30 cellular contexts compared by ENCODE assay signal in genomic region chr18:60295776-60296175, GRCh38.
DNase-seq lines count a peak whose midpoint lies in the region; TF ChIP-seq lines count a peak whose summit lies in the region.
"Had no signal": no experiment of that assay in that cellular context is flagged by ENCODE, and none has a peak within 500 bp of the region (broad histone marks: within the 10 kb centered on the region; RNA-seq: fewer than 3 reads in every experiment).

No MANE protein-coding gene starts in this region.

- POLR2A ChIA-PET in CD8-positive, alpha-beta memory T cell (lab: Charles Lee), result no interaction called here

- H3K79me2 ChIP-seq in ACC112 (ENCODE audit: control insufficient read depth, insufficient read depth, low read length, unreplicated experiment), result no peaks in the 10 kb centered on the region

- peak overlapping the region; percentile 22 for H2AFZ ChIP-seq in ACC112 (ENCODE audit: low read length, unreplicated experiment)
- H2AFZ ChIP-seq: GM23248 had no signal

- no peaks in the 10 kb centered on the region for H3K4me1 ChIP-seq in ACC112 (ENCODE audit: control insufficient read depth, insufficient read depth, low read length, unreplicated experiment)
- H3K4me1 ChIP-seq in stomach, result no peaks in the 10 kb centered on the region
- H3K4me1 ChIP-seq in CD8-positive, alpha-beta memory T cell (ENCODE audit: insufficient read depth, low read length), result no peaks in the 10 kb centered on the region
- H3K4me1 ChIP-seq: esophagus muscularis mucosa, testis, vagina had no signal

- no peak for TF ChIP-seq EP300 in stomach (IDR thresholded peaks at IDR 0.05)

- H3K36me3 ChIP-seq in ACC112 (ENCODE audit: insufficient read depth, low read length) (no peaks in the 10 kb centered on the region), H7 (replicated peaks; ENCODE audit: control insufficient read depth, insufficient read depth, low read length) (no peaks in the 10 kb centered on the region), stomach (no peaks in the 10 kb centered on the region)
- H3K36me3 ChIP-seq in CD8-positive, alpha-beta memory T cell (ENCODE audit: insufficient read depth, low read length), result no peaks in the 10 kb centered on the region
- H3K36me3 ChIP-seq: esophagus muscularis mucosa, MG63, vagina had no signal

- no peaks in the 10 kb centered on the region for H3K4me1 Mint-ChIP-seq in CD8-positive, alpha-beta memory T cell
- H3K4me1 Mint-ChIP-seq: activated CD4-positive, alpha-beta T cell treated with anti-CD3 and anti-CD28 coated beads, Interleukin-2, amount 10 ng/mL, durations not matched to agents 24 days and 14 days; activated CD8-positive, alpha-beta memory T cell treated with anti-CD3 and anti-CD28 coated beads, Interleukin-2, amount 10 ng/mL, durations not matched to agents 7 days and 5 days; CD4-positive, CD25-positive, alpha-beta regulatory T cell; stimulated activated naive B cell treated with anti-CD40 and anti-IgM and Interleukin-4, amounts not matched to agents 10 μg/mL and 1 μg/mL and 100 μg/mL, for 72 hours had no signal

- H3K9me3 ChIP-seq in stomach, result no peaks in the 10 kb centered on the region
- H3K9me3 ChIP-seq in CD8-positive, alpha-beta memory T cell (ENCODE audit: low read length), result no peaks in the 10 kb centered on the region
- H3K9me3 ChIP-seq: esophagus muscularis mucosa, MG63, testis, vagina had no signal

- H3K4me3 Mint-ChIP-seq in CD8-positive, alpha-beta memory T cell, result no peak overlapping the region
- H3K4me3 Mint-ChIP-seq: activated CD4-positive, alpha-beta T cell treated with anti-CD3 and anti-CD28 coated beads, Interleukin-2, amount 10 ng/mL, durations not matched to agents 24 days and 14 days; activated CD8-positive, alpha-beta memory T cell treated with anti-CD3 and anti-CD28 coated beads, Interleukin-2, amount 10 ng/mL, durations not matched to agents 7 days and 5 days; activated naive CD4-positive, alpha-beta T cell treated with anti-CD3 and anti-CD28 coated beads for 36 hours; activated T-cell treated with anti-CD3 and anti-CD28 coated beads, Interleukin-2, amount 50 U/mL, for 72 hours; CD4-positive, CD25-positive, alpha-beta regulatory T cell; stimulated activated naive B cell treated with anti-CD40 and anti-IgM and Interleukin-4, amounts not matched to agents 10 μg/mL and 1 μg/mL and 100 μg/mL, for 72 hours; T-helper 2 cell treated with Interferon-gamma antibody and Interleukin-4, amounts not matched to agents 5 μg/mL and 100 μg/mL, for 36 hours had no signal

- H3K27me3 ChIP-seq in ACC112 (ENCODE audit: insufficient read depth, low read length) (0 out of 2 replicates have a peak, but pooled peaks cover 10% of the 10 kb centered on the region), H7 (ENCODE audit: control insufficient read depth, insufficient read depth, low read length) (no peaks in the 10 kb centered on the region), stomach (no peaks in the 10 kb centered on the region)
- H3K27me3 ChIP-seq in CD8-positive, alpha-beta memory T cell (ENCODE audit: insufficient read depth, low read length, poor library complexity, severe bottlenecking), result no peaks in the 10 kb centered on the region
- H3K27me3 ChIP-seq: esophagus muscularis mucosa, MG63, testis, vagina had no signal

- no peak overlapping the region for H3K4me3 ChIP-seq in ACC112 (ENCODE audit: low read depth, low read length)
- H3K4me3 ChIP-seq in H7 (ENCODE audit: insufficient read depth, low read depth, low read length), result no peak overlapping the region
- no peak overlapping the region for H3K4me3 ChIP-seq in stomach
- no peak overlapping the region for H3K4me3 ChIP-seq in CD8-positive, alpha-beta memory T cell (ENCODE audit: low read length)
- H3K4me3 ChIP-seq: esophagus muscularis mucosa, GM23248, K562, lung, MG63, testis, vagina had no signal

- intact Hi-C loops in stomach (cut with DNase I; ENCODE audit: low total_unique reads), result no loop called here

- WGBS in stomach, 5 donors, result 36 to 57% (median 46%) methylated on average over 5 of the region's 5 CpGs

- H3K27ac ChIP-seq in ACC112 (ENCODE audit: low read depth, low read length) (no peak overlapping the region), stomach (no peak overlapping the region)
- H3K27ac ChIP-seq in CD8-positive, alpha-beta memory T cell (ENCODE audit: low read depth, low read length), result no peak overlapping the region
- H3K27ac ChIP-seq: esophagus muscularis mucosa, GM23248, testis, vagina, VCaP had no signal

- peaks cover 0 to 8% (median 2%) of the 10 kb centered on the region in 5 donors for H3K9me3 Mint-ChIP-seq in CD8-positive, alpha-beta memory T cell
- H3K9me3 Mint-ChIP-seq: activated CD4-positive, alpha-beta T cell treated with anti-CD3 and anti-CD28 coated beads, Interleukin-2, amount 10 ng/mL, durations not matched to agents 24 days and 14 days; activated naive CD4-positive, alpha-beta T cell treated with anti-CD3 and anti-CD28 coated beads for 36 hours; activated T-cell treated with anti-CD3 and anti-CD28 coated beads, Interleukin-2, amount 50 U/mL, for 72 hours; stimulated activated naive B cell treated with anti-CD40 and anti-IgM and Interleukin-4, amounts not matched to agents 10 μg/mL and 1 μg/mL and 100 μg/mL, for 72 hours; T-helper 2 cell treated with Interferon-gamma antibody and Interleukin-4, amounts not matched to agents 5 μg/mL and 100 μg/mL, for 36 hours had no signal

- TF ChIP-seq POLR2A in stomach (IDR thresholded peaks at IDR 0.05), result no peak

- H3K27me3 Mint-ChIP-seq in CD8-positive, alpha-beta memory T cell, result peaks cover 0 to 2% of the 10 kb centered on the region in 2 donors
- H3K27me3 Mint-ChIP-seq: activated CD4-positive, alpha-beta T cell treated with anti-CD3 and anti-CD28 coated beads, Interleukin-2, amount 10 ng/mL, durations not matched to agents 24 days and 14 days; activated CD8-positive, alpha-beta memory T cell treated with anti-CD3 and anti-CD28 coated beads, Interleukin-2, amount 10 ng/mL, durations not matched to agents 7 days and 5 days; CD4-positive, CD25-positive, alpha-beta regulatory T cell; stimulated activated naive B cell treated with anti-CD40 and anti-IgM and Interleukin-4, amounts not matched to agents 10 μg/mL and 1 μg/mL and 100 μg/mL, for 72 hours had no signal

- no peak for TF ChIP-seq CTCF in stomach (IDR thresholded peaks at IDR 0.05)

- DNase-seq in H7 (peak; percentile 3), glomerular visceral epithelial cell (ENCODE audit: extremely low spot score) (peak; percentile 30), mucosa of gallbladder (ENCODE audit: low spot score) (peak; percentile 41), stomach (no peak), NOMO-1 treated with dmso at 0.1 percent for 144 hours (lab: John Stamatoyannopoulos, UW; ENCODE audit: unreplicated experiment) (no peak), DMS 273 treated with DMSO at 0.1 percent for 48 hours (lab: John Stamatoyannopoulos, UW) (no peak)
- no peak for DNase-seq in CD8-positive, alpha-beta memory T cell
- DNase-seq: activated CD4-positive, alpha-beta T cell treated with anti-CD3 and anti-CD28 coated beads, Interleukin-2, amount 10 ng/mL, durations not matched to agents 24 days and 14 days; activated CD8-positive, alpha-beta memory T cell treated with anti-CD3 and anti-CD28 coated beads, Interleukin-2, amount 10 ng/mL, durations not matched to agents 7 days and 5 days; activated naive CD4-positive, alpha-beta T cell treated with anti-CD3 and anti-CD28 coated beads for 36 hours; activated T-cell treated with anti-CD3 and anti-CD28 coated beads, Interleukin-2, amount 50 U/mL, for 72 hours; CD4-positive, CD25-positive, alpha-beta regulatory T cell; effector CD8-positive, alpha-beta T cell; foreskin melanocyte; GM23248; hypothalamus; MG63; NCI-H1436; NCI-H526 treated with DMSO at 0.1 percent for 48 hours; Right ventricle myocardium superior; stimulated activated CD4-positive, alpha-beta T cell treated with anti-CD3 and anti-CD28 coated beads, Interleukin-4, amount 100 ng/mL, for 24 hours; stimulated activated naive B cell treated with anti-CD40 and anti-IgM and Interleukin-4, amounts not matched to agents 10 μg/mL and 1 μg/mL and 100 μg/mL, for 72 hours; testis had no signal

- no peaks in the 10 kb centered on the region for H3K36me3 Mint-ChIP-seq in CD8-positive, alpha-beta memory T cell
- H3K36me3 Mint-ChIP-seq: activated CD8-positive, alpha-beta memory T cell treated with anti-CD3 and anti-CD28 coated beads, Interleukin-2, amount 10 ng/mL, durations not matched to agents 7 days and 5 days; CD4-positive, CD25-positive, alpha-beta regulatory T cell; stimulated activated naive B cell treated with anti-CD40 and anti-IgM and Interleukin-4, amounts not matched to agents 10 μg/mL and 1 μg/mL and 100 μg/mL, for 72 hours had no signal

- CTCF ChIA-PET in CD8-positive, alpha-beta memory T cell (lab: Charles Lee), result no interaction called here

- no peak overlapping the region for H3K27ac Mint-ChIP-seq in CD8-positive, alpha-beta memory T cell
- H3K27ac Mint-ChIP-seq: activated CD4-positive, alpha-beta T cell treated with anti-CD3 and anti-CD28 coated beads, Interleukin-2, amount 10 ng/mL, durations not matched to agents 24 days and 14 days; activated CD8-positive, alpha-beta memory T cell treated with anti-CD3 and anti-CD28 coated beads, Interleukin-2, amount 10 ng/mL, durations not matched to agents 7 days and 5 days; activated naive CD4-positive, alpha-beta T cell treated with anti-CD3 and anti-CD28 coated beads for 36 hours; activated T-cell treated with anti-CD3 and anti-CD28 coated beads, Interleukin-2, amount 50 U/mL, for 72 hours; CD4-positive, CD25-positive, alpha-beta regulatory T cell; stimulated activated naive B cell treated with anti-CD40 and anti-IgM and Interleukin-4, amounts not matched to agents 10 μg/mL and 1 μg/mL and 100 μg/mL, for 72 hours; T-helper 2 cell treated with Interferon-gamma antibody and Interleukin-4, amounts not matched to agents 5 μg/mL and 100 μg/mL, for 36 hours had no signal

Comparison
In these comparisons a context has a peak if more than half of its experiments do, and no peak if none do; other contexts are left out.
1. DNase-seq: peak in H7 (single experiment), glomerular visceral epithelial cell (single experiment) and mucosa of gallbladder (single experiment); none in stomach (single experiment), CD8-positive, alpha-beta memory T cell (0 of 5), NOMO-1 treated with dmso at 0.1 percent for 144 hours (single experiment) and DMS 273 treated with DMSO at 0.1 percent for 48 hours (single experiment).